18 cellular contexts compared by ENCODE assay signal in genomic region chr3:50648944-50649343, GRCh38. TPM values are rescaled to one million over a fixed set of nuclear protein-coding genes. Genes with fewer than 3 reads are reported as not detected.
DNase-seq lines count a peak whose midpoint lies in the region; ATAC-seq, FAIRE-seq and TF ChIP-seq lines count a peak whose summit lies in the region.
"Had no signal": no experiment of that assay in that cellular context is flagged by ENCODE, and none has a peak within 500 bp of the region (broad histone marks: within the 10 kb centered on the region; RNA-seq: fewer than 3 reads in every experiment).

No MANE protein-coding gene starts in this region.

- no peak for ATAC-seq in CD4-positive, CD25-positive, alpha-beta regulatory T cell (ENCODE audit: low read depth in 2 of 2)
- ATAC-seq in HG03457 (IDR thresholded peaks at IDR 0.05; ENCODE audit: unreplicated experiment) = no peak
- ATAC-seq in GM21528 (IDR thresholded peaks at IDR 0.05; ENCODE audit: low FRiP score, unreplicated experiment) = no peak
- ATAC-seq: T-cell had no signal

- TF ChIP-seq CTCF in OCI-LY7 (conservative IDR thresholded peaks at IDR 0.05; ENCODE audit: low read length) (no peak), endothelial cell of umbilical vein (IDR thresholded peaks at IDR 0.05; ENCODE audit: extremely low read depth in 1 of 2, insufficient read depth in 1 of 2, low read depth in 1 of 2, low read length in 2 of 2) (no peak), neural cell (IDR thresholded peaks at IDR 0.05; ENCODE audit: poor library complexity, severe bottlenecking) (no peak), mesothelial cell of epicardium (IDR thresholded peaks at IDR 0.05; ENCODE audit: unreplicated experiment) (no peak)

- H3K27me3 ChIP-seq in CD4-positive, CD25-positive, alpha-beta regulatory T cell (ENCODE audit: control insufficient read depth, insufficient read depth, low read length) = no peaks in the 10 kb centered on the region
- H3K27me3 ChIP-seq in endothelial cell of umbilical vein (ENCODE audit: control insufficient read depth in 2 of 2, insufficient read depth in 2 of 2, low read length in 2 of 2) (no peaks in the 10 kb centered on the region), neural cell (ENCODE audit: insufficient read depth, low read depth, low read length) (no peaks in the 10 kb centered on the region)

- H3K27ac Mint-ChIP-seq in CD4-positive, CD25-positive, alpha-beta regulatory T cell = peak overlapping the region; percentile 5 to 68 (median 42)
- no peak overlapping the region for H3K27ac Mint-ChIP-seq in mesothelial cell of epicardium

- BruUV-seq in OCI-LY7 (replicated peaks; lab: Mats Ljungman, UMichigan) (TSS peak; percentile 58), endothelial cell of umbilical vein (replicated peaks; lab: Mats Ljungman, UMichigan) (TSS peak; percentile 24)

- no peaks in the 10 kb centered on the region for H3K9me3 ChIP-seq in CD4-positive, CD25-positive, alpha-beta regulatory T cell (ENCODE audit: control insufficient read depth in 2 of 2, low read length in 2 of 2)
- no peaks in the 10 kb centered on the region for H3K9me3 ChIP-seq in OCI-LY7 (ENCODE audit: low read length)
- no peaks in the 10 kb centered on the region for H3K9me3 ChIP-seq in endothelial cell of umbilical vein (replicated peaks; ENCODE audit: control insufficient read depth, insufficient read depth, low read length)
- H3K9me3 ChIP-seq in neural cell (ENCODE audit: low read length) = no peaks in the 10 kb centered on the region

- H2AFZ ChIP-seq in OCI-LY7 (ENCODE audit: low read length) (no peak overlapping the region), endothelial cell of umbilical vein (ENCODE audit: low read depth, low read length) (no peak overlapping the region), neural cell (ENCODE audit: low read depth, low read length) (no peak overlapping the region)

- H3K36me3 Mint-ChIP-seq in CD4-positive, CD25-positive, alpha-beta regulatory T cell = peaks cover 18% of the 10 kb centered on the region
- H3K36me3 Mint-ChIP-seq in mesothelial cell of epicardium = peaks cover 15% of the 10 kb centered on the region

- CTCF ChIA-PET in OCI-LY7 (lab: Charles Lee; ENCODE audit: unreplicated experiment) (no interaction called here), endothelial cell of umbilical vein (lab: Charles Lee) (interaction anchor here (1.0 to 1.5 kb wide), 3 partner anchors 18 to 452 kb away, joined by 3 to 6 read pairs (median 4); no protein-coding TSS in a partner anchor)

- no peaks in the 10 kb centered on the region for H3K4me1 ChIP-seq in CD4-positive, CD25-positive, alpha-beta regulatory T cell (ENCODE audit: control insufficient read depth, insufficient read depth, low read length, poor library complexity, severe bottlenecking)
- no peaks in the 10 kb centered on the region for H3K4me1 ChIP-seq in OCI-LY7 (ENCODE audit: insufficient read depth, low read length, poor library complexity, severe bottlenecking)
- H3K4me1 ChIP-seq in endothelial cell of umbilical vein (ENCODE audit: control insufficient read depth, extremely low read depth, insufficient read depth, low read length) = no peaks in the 10 kb centered on the region

- H3K4me3 Mint-ChIP-seq in CD4-positive, CD25-positive, alpha-beta regulatory T cell = no peak overlapping the region
- H3K4me3 Mint-ChIP-seq in mesothelial cell of epicardium = no peak overlapping the region
- H3K4me3 Mint-ChIP-seq: CD14-positive monocyte, T-cell had no signal

- no peak for TF ChIP-seq EP300 in neural cell (conservative IDR thresholded peaks at IDR 0.05; ENCODE audit: poor library complexity, severe bottlenecking)

- H3K9ac ChIP-seq in endothelial cell of umbilical vein (replicated peaks; ENCODE audit: extremely low read depth, insufficient read depth, low read length) (no peak overlapping the region), neural cell (ENCODE audit: low read length) (peak overlapping the region; percentile 20)

- TF ChIP-seq RAD21 in neural cell (conservative IDR thresholded peaks at IDR 0.05) = no peak

- no peak overlapping the region for H3K4me2 ChIP-seq in OCI-LY7 (ENCODE audit: low read length)
- no peak overlapping the region for H3K4me2 ChIP-seq in endothelial cell of umbilical vein (ENCODE audit: insufficient read depth, low read length)
- no peak overlapping the region for H3K4me2 ChIP-seq in neural cell (ENCODE audit: low read length)

- H3K4me3 ChIP-seq in CD4-positive, CD25-positive, alpha-beta regulatory T cell (ENCODE audit: low read depth, low read length) = no peak overlapping the region
- H3K4me3 ChIP-seq in OCI-LY7 (ENCODE audit: low read depth, low read length, poor library complexity, severe bottlenecking) (no peak overlapping the region), endothelial cell of umbilical vein (replicated peaks in 1 of 3; ENCODE audit: insufficient read depth in 1 of 3, low read depth in 1 of 3, low read length in 3 of 3) (no peak overlapping the region), neural cell (ENCODE audit: low read length) (no peak overlapping the region)

- no peaks in the 10 kb centered on the region for H3F3A ChIP-seq in neural cell (ENCODE audit: insufficient read depth, low read length, poor library complexity, severe bottlenecking)

- no peaks in the 10 kb centered on the region for H3K9me2 ChIP-seq in OCI-LY7 (ENCODE audit: insufficient read depth, low read length)
- H3K9me2 ChIP-seq in neural cell (ENCODE audit: insufficient read depth, low read length) = no peaks in the 10 kb centered on the region

- POLR2A ChIA-PET in OCI-LY7 (lab: Charles Lee) = interaction anchor here (0.6 kb wide), 1 partner anchor 155 kb away, joined by 5 read pairs; no protein-coding TSS in a partner anchor
- POLR2A ChIA-PET in endothelial cell of umbilical vein (lab: Charles Lee) = no interaction called here

- H4K20me1 ChIP-seq in OCI-LY7 (ENCODE audit: insufficient read depth, low read length) (no peaks in the 10 kb centered on the region), endothelial cell of umbilical vein (replicated peaks; ENCODE audit: control insufficient read depth, extremely low read depth, insufficient read depth, low read length) (no peaks in the 10 kb centered on the region), neural cell (ENCODE audit: insufficient read depth) (no peaks in the 10 kb centered on the region)

- H3K79me2 ChIP-seq in OCI-LY7 (ENCODE audit: insufficient read depth, low read depth, low read length) (no peaks in the 10 kb centered on the region), endothelial cell of umbilical vein (ENCODE audit: control insufficient read depth, insufficient read depth, low read length) (no peaks in the 10 kb centered on the region), neural cell (replicated peaks; ENCODE audit: insufficient read depth, low read length) (no peaks in the 10 kb centered on the region)

- FAIRE-seq in endothelial cell of umbilical vein (lab: Jason Lieb, UNC) = no peak
- FAIRE-seq: GM12892, GM19239, H1 had no signal

- no peaks in the 10 kb centered on the region for H3K9me1 ChIP-seq in endothelial cell of umbilical vein (replicated peaks; ENCODE audit: control insufficient read depth, extremely low read depth, insufficient read depth, low read length)

- no peak for DNase-seq in CD4-positive, CD25-positive, alpha-beta regulatory T cell
- DNase-seq in OCI-LY7 (ENCODE audit: low spot score) = no peak
- DNase-seq in endothelial cell of umbilical vein (ENCODE audit: low read depth, low spot score) = no peak
- no peak for DNase-seq in mesothelial cell of epicardium (ENCODE audit: low spot score in 2 of 2, unreplicated experiment in 2 of 2)
- DNase-seq: DMS53; effector memory CD4-positive, alpha-beta T cell; MM.1S; NCI-H1436 treated with DMSO at 0.1 percent for 48 hours; NCI-H2171; NCI-H526 treated with DMSO at 0.1 percent for 48 hours; T-cell had no signal

- intact Hi-C loops in OCI-LY7 (cut with micrococcal nuclease; ENCODE audit: unreplicated experiment) (no loop called here), endothelial cell of umbilical vein (cut with micrococcal nuclease) (no loop called here)

- no peak overlapping the region for H3K27ac ChIP-seq in CD4-positive, CD25-positive, alpha-beta regulatory T cell (ENCODE audit: insufficient read depth, low read length, poor library complexity, severe bottlenecking)
- H3K27ac ChIP-seq in OCI-LY7 (ENCODE audit: low read depth, low read length, poor library complexity, severe bottlenecking) (no peak overlapping the region), endothelial cell of umbilical vein (ENCODE audit: insufficient read depth, low read depth, low read length) (no peak overlapping the region), neural cell (ENCODE audit: low read length) (no peak overlapping the region)

- no peak for TF ChIP-seq POLR2A in endothelial cell of umbilical vein (IDR thresholded peaks at IDR 0.05; ENCODE audit: low read depth, low read length)

- H3K4me1 Mint-ChIP-seq in CD4-positive, CD25-positive, alpha-beta regulatory T cell = peaks cover 0 to 5% (median 2%) of the 10 kb centered on the region in 4 donors
- H3K4me1 Mint-ChIP-seq in mesothelial cell of epicardium = peaks cover 2% of the 10 kb centered on the region

- dilution Hi-C loops in endothelial cell of umbilical vein (cut with MboI; ENCODE audit: extremely low pct_ligation_motif_present, low sequenced_read_pairs) = no loop called here

- no peaks in the 10 kb centered on the region for H3K27me3 Mint-ChIP-seq in CD4-positive, CD25-positive, alpha-beta regulatory T cell
- no peaks in the 10 kb centered on the region for H3K27me3 Mint-ChIP-seq in mesothelial cell of epicardium (ENCODE audit: low read depth)
- H3K27me3 Mint-ChIP-seq: T-cell had no signal

- H3K36me3 ChIP-seq in CD4-positive, CD25-positive, alpha-beta regulatory T cell (ENCODE audit: control insufficient read depth, insufficient read depth, low read length) = peaks cover 51% of the 10 kb centered on the region
- H3K36me3 ChIP-seq in OCI-LY7 (ENCODE audit: insufficient read depth, low read length) (no peaks in the 10 kb centered on the region), endothelial cell of umbilical vein (ENCODE audit: control insufficient read depth in 2 of 2, extremely low read depth in 1 of 2, insufficient read depth in 2 of 2, low read length in 2 of 2) (peaks cover 0 to 1% of the 10 kb centered on the region in 2 experiments), neural cell (ENCODE audit: insufficient read depth, low read length) (no peaks in the 10 kb centered on the region)

- no peaks in the 10 kb centered on the region for H3K9me3 Mint-ChIP-seq in CD4-positive, CD25-positive, alpha-beta regulatory T cell
- no peaks in the 10 kb centered on the region for H3K9me3 Mint-ChIP-seq in mesothelial cell of epicardium
- H3K9me3 Mint-ChIP-seq: CD14-positive monocyte, T-cell had no signal

RNA-seq across cellular contexts. Expression of gene DOCK3, which starts 25.8 kb away (rescaled TPM):
- 0.35 TPM for total RNA-seq in CD4-positive, CD25-positive, alpha-beta regulatory T cell
- polyA plus RNA-seq in CD4-positive, CD25-positive, alpha-beta regulatory T cell = under 1 TPM; 0.03 to 0.09 (median 0.07) TPM
- total RNA-seq in OCI-LY7 (2014; rRNA removed; shearing (Covaris generic)) = not detected in 2 replicates
- not detected in 2 replicates for total RNA-seq in OCI-LY7 (2022)
- total RNA-seq in endothelial cell of umbilical vein = 0.13 and 0.16 TPM in 2 replicates
- 0.08 TPM in 2 replicates for polyA plus RNA-seq in endothelial cell of umbilical vein
- polyA plus RNA-seq in endothelial cell of umbilical vein (2011; cell fraction: cytosol; rRNA removed) = 0.05 and 0.07 TPM in 2 replicates
- polyA plus RNA-seq in endothelial cell of umbilical vein (2011; cell fraction: nucleus; rRNA removed) = 0.27 and 0.32 TPM in 2 replicates
- polyA plus RNA-seq in endothelial cell of umbilical vein (2012) = 0.10 and 0.20 TPM in 2 replicates
- 0.36 TPM in 2 replicates for polyA minus RNA-seq in endothelial cell of umbilical vein
- 0.20 TPM for polyA minus RNA-seq in endothelial cell of umbilical vein (2011; cell fraction: cytosol; rRNA and poly(A)+ RNA removed)
- 0.24 TPM in 2 replicates for polyA minus RNA-seq in endothelial cell of umbilical vein (2011; cell fraction: nucleus; rRNA and poly(A)+ RNA removed)
- 15.6 and 18.7 TPM in 2 replicates for polyA plus RNA-seq in neural cell
- polyA minus RNA-seq in neural cell = 43.6 and 49.9 TPM in 2 replicates
- 21.0 to 21.6 TPM (median 21.4 TPM) in 3 replicates for total RNA-seq in mesothelial cell of epicardium

RNA-seq across cellular contexts. Expression of gene MAPKAPK3, which starts 32.0 kb away (rescaled TPM):
- 42.9 TPM for total RNA-seq in CD4-positive, CD25-positive, alpha-beta regulatory T cell
- polyA plus RNA-seq in CD4-positive, CD25-positive, alpha-beta regulatory T cell = 10 to 100 TPM; 47.0 to 52.9 (median 49.5) TPM
- total RNA-seq in OCI-LY7 (2014; rRNA removed; shearing (Covaris generic)) = 17.5 and 24.1 TPM in 2 replicates
- total RNA-seq in OCI-LY7 (2022) = 20.3 and 25.2 TPM in 2 replicates
- 18.5 and 21.3 TPM in 2 replicates for total RNA-seq in endothelial cell of umbilical vein
- 30.5 and 33.2 TPM in 2 replicates for polyA plus RNA-seq in endothelial cell of umbilical vein
- polyA plus RNA-seq in endothelial cell of umbilical vein (2011; cell fraction: cytosol; rRNA removed) = 23.6 and 24.2 TPM in 2 replicates
- polyA plus RNA-seq in endothelial cell of umbilical vein (2011; cell fraction: nucleus; rRNA removed) = 16.2 and 19.2 TPM in 2 replicates
- polyA plus RNA-seq in endothelial cell of umbilical vein (2012) = 19.3 and 22.6 TPM in 2 replicates
- polyA minus RNA-seq in endothelial cell of umbilical vein = 29.2 TPM in 2 replicates
- 29.8 TPM for polyA minus RNA-seq in endothelial cell of umbilical vein (2011; cell fraction: cytosol; rRNA and poly(A)+ RNA removed)
- polyA minus RNA-seq in endothelial cell of umbilical vein (2011; cell fraction: nucleus; rRNA and poly(A)+ RNA removed) = 7.6 and 8.9 TPM in 2 replicates
- polyA plus RNA-seq in neural cell = 4.3 and 6.6 TPM in 2 replicates
- polyA minus RNA-seq in neural cell = 5.3 and 5.8 TPM in 2 replicates
- 33.6 to 36.8 TPM (median 35.9 TPM) in 3 replicates for total RNA-seq in mesothelial cell of epicardium

RNA-seq across cellular contexts. Expression of gene CISH, which starts 37.4 kb away (rescaled TPM):
- 23.4 TPM for total RNA-seq in CD4-positive, CD25-positive, alpha-beta regulatory T cell
- polyA plus RNA-seq in CD4-positive, CD25-positive, alpha-beta regulatory T cell = 10 to 100 TPM; 40.5 to 66.7 (median 58.5) TPM
- total RNA-seq in OCI-LY7 (2014; rRNA removed; shearing (Covaris generic)) = 0.05 TPM in 1 of 2 replicates, not detected in the other
- total RNA-seq in OCI-LY7 (2022) = not detected in 2 replicates
- total RNA-seq in endothelial cell of umbilical vein = 2.2 and 2.5 TPM in 2 replicates
- polyA plus RNA-seq in endothelial cell of umbilical vein = 4.1 and 5.8 TPM in 2 replicates
- 2.4 and 2.9 TPM in 2 replicates for polyA plus RNA-seq in endothelial cell of umbilical vein (2011; cell fraction: cytosol; rRNA removed)
- 2.1 and 3.5 TPM in 2 replicates for polyA plus RNA-seq in endothelial cell of umbilical vein (2011; cell fraction: nucleus; rRNA removed)
- 1.6 and 2.1 TPM in 2 replicates for polyA plus RNA-seq in endothelial cell of umbilical vein (2012)
- 4.7 and 6.0 TPM in 2 replicates for polyA minus RNA-seq in endothelial cell of umbilical vein
- 1.4 TPM for polyA minus RNA-seq in endothelial cell of umbilical vein (2011; cell fraction: cytosol; rRNA and poly(A)+ RNA removed)
- 1.8 and 2.0 TPM in 2 replicates for polyA minus RNA-seq in endothelial cell of umbilical vein (2011; cell fraction: nucleus; rRNA and poly(A)+ RNA removed)
- not detected in 2 replicates for polyA plus RNA-seq in neural cell
- polyA minus RNA-seq in neural cell = not detected in 2 replicates
- 15.2 to 16.7 TPM (median 15.2 TPM) in 3 replicates for total RNA-seq in mesothelial cell of epicardium

Comparison
In these comparisons a context has a peak if more than half of its experiments do, and no peak if none do; other contexts are left out.
1. RNA of gene DOCK3, which starts 25.8 kb away (total RNA-seq): 21.0 to 21.6 TPM in mesothelial cell of epicardium; 0.35 TPM in CD4-positive, CD25-positive, alpha-beta regulatory T cell (single experiment), 0.13 to 0.16 TPM in endothelial cell of umbilical vein and not detected in OCI-LY7; every median in the first group is over 10 times any median in the second.